Comparison of ENCODE assay signal across 20 cellular contexts in genomic region chr5:59525310-59525709, GRCh38.
"Had no signal": no experiment of that assay in that cellular context is flagged by ENCODE, and none has a peak within 500 bp of the region (broad histone marks: within the 10 kb centered on the region; RNA-seq: fewer than 3 reads in every experiment).

No MANE protein-coding gene starts in this region.

- H3K4me3 ChIP-seq: coronary artery, dorsolateral prefrontal cortex, psoas muscle, smooth muscle cell, suprapubic skin, thyroid gland, upper lobe of left lung, uterus had no signal

- H3K27me3 ChIP-seq: dorsolateral prefrontal cortex, foreskin keratinocyte, neutrophil, suprapubic skin, thyroid gland, upper lobe of left lung, uterus had no signal

- FAIRE-seq: endometrium had no signal

- DNase-seq: caudate nucleus; dorsolateral prefrontal cortex; effector CD8-positive, alpha-beta T cell; foreskin keratinocyte; hippocampal formation; naive B cell; psoas muscle; retina; stimulated activated CD4-positive, alpha-beta T cell treated with anti-CD3 and anti-CD28 coated beads, Interleukin-2, amount 100 ng/mL, for 48 hours; stimulated activated CD8-positive, alpha-beta memory T cell treated with anti-CD3 and anti-CD28 coated beads, Interleukin-4, amount 100 ng/mL, for 48 hours; stimulated activated naive CD8-positive, alpha-beta T cell treated with anti-CD3 and anti-CD28 coated beads, Interleukin-15, Interleukin-2, amounts not matched to agents 100 U/mL and 50 U/mL, for 24 hours; thyroid gland; uterus had no signal

- H3K4me2 ChIP-seq: smooth muscle cell had no signal

- H3K9me3 ChIP-seq: neutrophil, psoas muscle, suprapubic skin, upper lobe of left lung, uterus had no signal

- H3K27ac ChIP-seq: coronary artery, dorsolateral prefrontal cortex, epithelial cell of prostate, foreskin keratinocyte, neutrophil, psoas muscle, suprapubic skin, thyroid gland, upper lobe of left lung, uterus had no signal

- H3K36me3 ChIP-seq: suprapubic skin, thyroid gland, upper lobe of left lung, uterus had no signal

- H3K4me1 ChIP-seq: foreskin keratinocyte, suprapubic skin, thyroid gland, uterus had no signal
